Comparison of ENCODE assay signal across 12 cellular contexts in genomic region chr13:114017028-114017630, GRCh38. TPM values are rescaled to one million over a fixed set of nuclear protein-coding genes. Genes with fewer than 3 reads are reported as not detected.
DNase-seq lines count a peak whose midpoint lies in the region; ATAC-seq and TF ChIP-seq lines count a peak whose summit lies in the region.
"Had no signal": no experiment of that assay in that cellular context is flagged by ENCODE, and none has a peak within 500 bp of the region (broad histone marks: within the 10 kb centered on the region; RNA-seq: fewer than 3 reads in every experiment).

No MANE protein-coding gene starts in this region.

- peaks cover 20% of the 10 kb centered on the region for H3K4me1 ChIP-seq in DOHH2 (ENCODE audit: control insufficient read depth, low read length)

- H3K4me3 ChIP-seq in DOHH2 (ENCODE audit: low read length) (no peak overlapping the region), fibroblast of villous mesenchyme (ENCODE audit: low read depth, low read length) (no peak overlapping the region)
- H3K4me3 ChIP-seq: transverse colon had no signal

- H3K79me2 ChIP-seq in DOHH2 (ENCODE audit: control insufficient read depth, low read length): no peaks in the 10 kb centered on the region

- no peak overlapping the region for H3K4me2 ChIP-seq in DOHH2 (ENCODE audit: low read length)

- no peaks in the 10 kb centered on the region for H3K36me3 ChIP-seq in DOHH2 (ENCODE audit: control insufficient read depth, low read length)
- H3K36me3 ChIP-seq: transverse colon had no signal

- DNase-seq in A172 (ENCODE audit: low spot score) (peak; percentile 40), fibroblast of villous mesenchyme (ENCODE audit: low read depth) (peak; percentile 45), HPDE6-E6E7 (ENCODE audit: extremely low spot score) (no peak), activated gamma-delta T cell (lab: John Stamatoyannopoulos, UW) (no peak)
- no peak for DNase-seq in stimulated activated CD4-positive, alpha-beta T cell treated with anti-CD3 and anti-CD28 coated beads, Interleukin-2, amount 100 ng/mL, for 24 hours
- DNase-seq: DMS79 treated with DMSO at 0.1 percent for 48 hours; NCI-H2081 treated with DMSO at 0.1 percent for 48 hours; stimulated activated CD4-positive, alpha-beta T cell treated with anti-CD3 and anti-CD28 coated beads, Interleukin-4, amount 100 ng/mL, for 4 hours; transverse colon had no signal

- H4K20me1 ChIP-seq in DOHH2 (ENCODE audit: control insufficient read depth, insufficient read depth, low read depth, low read length): no peaks in the 10 kb centered on the region

- no peaks in the 10 kb centered on the region for H3K27me3 ChIP-seq in DOHH2 (ENCODE audit: control insufficient read depth, low read length)
- H3K27me3 ChIP-seq: transverse colon had no signal

- TF ChIP-seq CTCF in DOHH2 (IDR thresholded peaks at IDR 0.05; ENCODE audit: low read depth, low read length, poor library complexity, severe bottlenecking) (peak; percentile 33), fibroblast of villous mesenchyme (IDR thresholded peaks at IDR 0.05; ENCODE audit: insufficient read depth, low read depth, low read length) (peak; percentile 33)

- H3F3A ChIP-seq in DOHH2 (ENCODE audit: control insufficient read depth, insufficient read depth): no peaks in the 10 kb centered on the region

- H3K9me3 ChIP-seq in DOHH2 (ENCODE audit: control insufficient read depth, insufficient read depth, low read length): no peaks in the 10 kb centered on the region
- H3K9me3 ChIP-seq: transverse colon had no signal

- no peaks in the 10 kb centered on the region for H3K9me2 ChIP-seq in DOHH2 (replicated peaks; ENCODE audit: control insufficient read depth, low read length)

- no peak overlapping the region for H3K27ac ChIP-seq in DOHH2 (ENCODE audit: low read depth, low read length)
- H3K27ac ChIP-seq: transverse colon had no signal

- ATAC-seq in SK-N-SH treated with all-trans-retinoic acid at 6 μM for 48 hours (peak; percentile 62), HG02610 (IDR thresholded peaks at IDR 0.05; ENCODE audit: unreplicated experiment) (no peak)

TF ChIP-seq in SK-N-SH treated with all-trans-retinoic acid at 6 μM for 48 hours, 23 proteins besides CTCF, POLR2A, EP300 and RAD21:
- TF ChIP-seq SNAI2 (CRISPR knock-in tag; IDR thresholded peaks at IDR 0.05): no peak
- TF ChIP-seq, protein P1, sequence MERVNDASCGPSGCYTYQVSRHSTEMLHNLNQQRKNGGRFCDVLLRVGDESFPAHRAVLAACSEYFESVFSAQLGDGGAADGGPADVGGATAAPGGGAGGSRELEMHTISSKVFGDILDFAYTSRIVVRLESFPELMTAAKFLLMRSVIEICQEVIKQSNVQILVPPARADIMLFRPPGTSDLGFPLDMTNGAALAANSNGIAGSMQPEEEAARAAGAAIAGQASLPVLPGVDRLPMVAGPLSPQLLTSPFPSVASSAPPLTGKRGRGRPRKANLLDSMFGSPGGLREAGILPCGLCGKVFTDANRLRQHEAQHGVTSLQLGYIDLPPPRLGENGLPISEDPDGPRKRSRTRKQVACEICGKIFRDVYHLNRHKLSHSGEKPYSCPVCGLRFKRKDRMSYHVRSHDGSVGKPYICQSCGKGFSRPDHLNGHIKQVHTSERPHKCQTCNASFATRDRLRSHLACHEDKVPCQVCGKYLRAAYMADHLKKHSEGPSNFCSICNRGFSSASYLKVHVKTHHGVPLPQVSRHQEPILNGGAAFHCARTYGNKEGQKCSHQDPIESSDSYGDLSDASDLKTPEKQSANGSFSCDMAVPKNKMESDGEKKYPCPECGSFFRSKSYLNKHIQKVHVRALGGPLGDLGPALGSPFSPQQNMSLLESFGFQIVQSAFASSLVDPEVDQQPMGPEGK (CRISPR knock-in tag; IDR thresholded peaks at IDR 0.05; ENCODE audit: borderline replicate concordance): no peak

RNA-seq across cellular contexts. Expression of gene C13orf46, which starts 43.3 kb away (rescaled TPM):
- 0.02 and 0.12 TPM in 2 replicates for total RNA-seq in A172 (2014; rRNA removed; shearing (Covaris generic))
- under 0.01 TPM in 2 replicates for total RNA-seq in fibroblast of villous mesenchyme

Comparison
In these comparisons a context has a peak if more than half of its experiments do, and no peak if none do; other contexts are left out.
1. DNase-seq: peak in A172 (single experiment) and fibroblast of villous mesenchyme (single experiment); none in HPDE6-E6E7 (single experiment), activated gamma-delta T cell (single experiment) and stimulated activated CD4-positive, alpha-beta T cell treated with anti-CD3 and anti-CD28 coated beads, Interleukin-2, amount 100 ng/mL, for 24 hours (0 of 2).